Comparison of ENCODE assay signal across 8 cellular contexts in the genomic region with DNA sequence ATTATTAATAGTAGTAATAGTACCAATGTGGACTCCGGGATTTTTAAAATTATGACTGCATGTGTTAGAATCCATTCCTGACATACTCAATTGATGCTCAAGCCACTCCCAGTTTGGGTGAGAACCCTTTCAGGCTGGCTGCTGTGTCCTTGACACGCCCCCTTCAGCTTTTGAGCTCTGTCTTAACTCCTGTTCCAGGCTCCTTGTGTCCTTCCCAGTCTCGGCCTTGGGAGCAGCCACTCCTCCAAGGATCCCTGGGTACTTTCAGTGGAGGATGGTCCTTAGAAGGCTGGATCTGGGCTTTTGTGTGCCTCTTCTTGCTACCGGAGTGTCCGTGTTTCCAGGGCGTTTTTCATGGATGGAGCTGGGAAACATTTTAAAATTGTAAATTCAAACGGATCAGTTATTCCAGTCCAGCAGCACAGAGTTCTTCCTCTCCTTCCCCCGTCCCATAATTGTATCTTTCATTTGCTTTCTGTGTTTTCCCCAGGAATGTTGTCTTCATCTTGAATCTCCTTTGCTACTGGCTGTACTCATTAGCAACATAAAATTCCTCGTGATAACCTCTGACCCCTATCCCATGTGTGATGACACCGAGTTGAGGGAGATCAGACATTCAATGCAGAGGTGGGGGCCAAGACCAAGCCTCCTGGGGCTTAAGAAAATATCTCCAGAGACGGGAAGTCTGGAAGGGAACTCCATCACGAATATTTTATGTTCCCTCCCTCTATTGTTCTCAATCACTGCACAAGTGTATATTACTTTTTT. TPM values are rescaled to one million over a fixed set of nuclear protein-coding genes. Genes with fewer than 3 reads are reported as not detected.
DNase-seq lines count a peak whose midpoint lies in the region; ATAC-seq, FAIRE-seq and TF ChIP-seq lines count a peak whose summit lies in the region.

No MANE protein-coding gene starts in this region.

- peak overlapping the region; percentile 64 for H2AFZ ChIP-seq in astrocyte (ENCODE audit: low read depth, low read length)

- H3K4me3 ChIP-seq in cardiac muscle cell = no peak overlapping the region
- H3K4me3 ChIP-seq in astrocyte (ENCODE audit: insufficient read depth, low read depth, low read length) = peak overlapping the region; percentile 25
- peak overlapping the region; percentile 93 for H3K4me3 ChIP-seq in lower lobe of right lung
- H3K4me3 ChIP-seq in upper lobe of right lung = peak overlapping the region; percentile 90

- no peaks in the 10 kb centered on the region for H3K9me3 Mint-ChIP-seq in astrocyte (ENCODE audit: unreplicated experiment)

- intact Hi-C loops in cardiac septum (cut with DNase I) (loop anchor here (1.0 to 2.0 kb wide), 2 partner anchors 18 to 40 kb away; a partner anchor contains a TSS), lower lobe of right lung (cut with DNase I) (no loop called here), upper lobe of right lung (cut with DNase I) (no loop called here)

- DNase-seq in cardiac muscle cell (ENCODE audit: low read depth in 1 of 2, low spot score in 1 of 2) (peak; percentile 45 to 54), cardiac septum (ENCODE audit: low spot score) (no peak), astrocyte (ENCODE audit: low read depth) (no peak), lower lobe of right lung (no peak), upper lobe of right lung (no peak)

- TF ChIP-seq CTCF in cardiac muscle cell (IDR thresholded peaks at IDR 0.05; ENCODE audit: low read depth, low read length) (no peak), astrocyte (IDR thresholded peaks at IDR 0.05; ENCODE audit: insufficient read depth, low read depth, low read length) (no peak), lower lobe of right lung (IDR thresholded peaks at IDR 0.05) (no peak), upper lobe of right lung (IDR thresholded peaks at IDR 0.05) (no peak)

- peaks cover 77% of the 10 kb centered on the region for H3K79me2 ChIP-seq in astrocyte (ENCODE audit: insufficient read depth, low read length)

- H3K36me3 ChIP-seq in cardiac muscle cell (no peaks in the 10 kb centered on the region), astrocyte (ENCODE audit: insufficient read depth, low read length) (no peaks in the 10 kb centered on the region), lower lobe of right lung (no peaks in the 10 kb centered on the region), upper lobe of right lung (peaks cover 8% of the 10 kb centered on the region)

- no peaks in the 10 kb centered on the region for H3K27me3 Mint-ChIP-seq in astrocyte (ENCODE audit: low read depth, unreplicated experiment)

- peaks cover 27% of the 10 kb centered on the region for H3K4me1 Mint-ChIP-seq in astrocyte (ENCODE audit: low read depth, unreplicated experiment)

- peaks cover 1% of the 10 kb centered on the region for H3K36me3 Mint-ChIP-seq in astrocyte (ENCODE audit: low read depth, unreplicated experiment)

- H3K27ac ChIP-seq in cardiac muscle cell = peak overlapping the region; percentile 73
- H3K27ac ChIP-seq in astrocyte (ENCODE audit: low read depth, low read length) = no peak overlapping the region
- H3K27ac ChIP-seq in lower lobe of right lung = peak overlapping the region; percentile 95
- H3K27ac ChIP-seq in upper lobe of right lung = peak overlapping the region; percentile 93

- ATAC-seq in lower lobe of right lung (no peak), upper lobe of right lung (no peak), HG02763 (IDR thresholded peaks at IDR 0.05; ENCODE audit: unreplicated experiment) (no peak), GM18498 (IDR thresholded peaks at IDR 0.05; ENCODE audit: unreplicated experiment) (no peak), HG03108 (IDR thresholded peaks at IDR 0.05; ENCODE audit: unreplicated experiment) (no peak)

- no peak overlapping the region for H3K27ac Mint-ChIP-seq in astrocyte (ENCODE audit: unreplicated experiment)

- H3K4me1 ChIP-seq in cardiac muscle cell (ENCODE audit: low read depth) (peaks cover 28% of the 10 kb centered on the region), astrocyte (ENCODE audit: insufficient read depth, low read length) (peaks cover 9% of the 10 kb centered on the region), lower lobe of right lung (peaks cover 20% of the 10 kb centered on the region), upper lobe of right lung (peaks cover 22% of the 10 kb centered on the region)

- H3K9ac ChIP-seq in astrocyte (ENCODE audit: low read length) = no peak overlapping the region

- H3K4me3 Mint-ChIP-seq in astrocyte (ENCODE audit: unreplicated experiment) = peak overlapping the region; percentile 61

- H3K9me3 ChIP-seq in cardiac muscle cell (ENCODE audit: low read depth) = no peaks in the 10 kb centered on the region
- H3K9me3 ChIP-seq in astrocyte (ENCODE audit: insufficient read depth, low read depth, low read length) = no peaks in the 10 kb centered on the region
- H3K9me3 ChIP-seq in lower lobe of right lung = no peaks in the 10 kb centered on the region
- no peaks in the 10 kb centered on the region for H3K9me3 ChIP-seq in upper lobe of right lung

- FAIRE-seq in astrocyte (lab: Jason Lieb, UNC) = no peak

- H3K4me2 ChIP-seq in astrocyte (ENCODE audit: low read length) = peak overlapping the region; percentile 90

- peaks cover 14% of the 10 kb centered on the region for H4K20me1 ChIP-seq in astrocyte (ENCODE audit: insufficient read depth, low read length)

- H3K27me3 ChIP-seq in cardiac muscle cell (no peaks in the 10 kb centered on the region), astrocyte (ENCODE audit: insufficient read depth, low read length) (no peaks in the 10 kb centered on the region), lower lobe of right lung (ENCODE audit: low read depth) (no peaks in the 10 kb centered on the region), upper lobe of right lung (no peaks in the 10 kb centered on the region)

RNA-seq across cellular contexts. Expression of a gene that starts 40.0 kb away (rescaled TPM):
- 47.6 and 55.8 TPM in 2 replicates for total RNA-seq in cardiac muscle cell
- polyA plus RNA-seq in cardiac muscle cell = 37.1 and 47.6 TPM in 2 replicates
- 13.8 TPM for total RNA-seq in cardiac septum
- total RNA-seq in astrocyte = 52.4 and 53.4 TPM in 2 replicates
- total RNA-seq in lower lobe of right lung = 78.5 TPM
- 77.2 TPM for total RNA-seq in upper lobe of right lung

Comparison
In these comparisons a context has a peak if more than half of its experiments do, and no peak if none do; other contexts are left out.
1. DNase-seq: peak in cardiac muscle cell (2 of 2); none in cardiac septum (single experiment), astrocyte (single experiment), lower lobe of right lung (single experiment) and upper lobe of right lung (single experiment).